ENCODE assay signal across 25 cellular contexts in the genomic region with DNA sequence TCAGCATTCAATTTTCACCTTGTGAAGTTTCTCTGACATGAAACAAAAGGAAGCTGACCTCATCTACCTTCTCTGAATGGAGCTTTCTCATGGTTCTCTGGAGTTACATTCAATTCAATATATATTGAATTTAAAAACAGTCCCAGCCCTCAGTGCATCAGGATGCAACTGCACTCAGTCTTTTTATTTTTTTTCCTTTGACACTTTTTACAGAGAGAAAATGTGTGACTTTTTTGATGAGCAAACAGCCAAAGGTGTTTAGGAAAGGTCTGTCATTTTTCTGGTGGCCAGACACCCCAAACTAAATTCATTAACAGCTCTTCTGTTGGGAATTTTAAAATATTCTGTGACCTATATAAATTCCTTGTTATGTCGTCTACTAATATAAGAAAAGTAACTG.
"Had no signal": no experiment of that assay in that cellular context is flagged by ENCODE, and none has a peak within 500 bp of the region (broad histone marks: within the 10 kb centered on the region; RNA-seq: fewer than 3 reads in every experiment).

No MANE protein-coding gene starts in this region.

- H3K27me3 ChIP-seq: colonic mucosa, dorsolateral prefrontal cortex, esophagus muscularis mucosa, esophagus squamous epithelium, foreskin keratinocyte, gastrocnemius medialis, gastroesophageal sphincter, heart left ventricle, heart right ventricle had no signal

- H3K4me3 Mint-ChIP-seq: dendritic cell treated with granulocyte-macrophage colony-stimulating factor and Interleukin-4, amounts not matched to agents 40 ng/mL and 50 ng/mL, for 4 days; effector memory CD8-positive, alpha-beta T cell; endodermal cell had no signal

- ATAC-seq: effector memory CD8-positive, alpha-beta T cell; esophagus mucosa; foreskin keratinocyte; gastrocnemius medialis; gastroesophageal sphincter; heart left ventricle; heart right ventricle had no signal

- H3K9me3 Mint-ChIP-seq: dendritic cell treated with granulocyte-macrophage colony-stimulating factor and Interleukin-4, amounts not matched to agents 40 ng/mL and 50 ng/mL, for 4 days; effector memory CD8-positive, alpha-beta T cell; endodermal cell had no signal

- H3K4me3 ChIP-seq: colonic mucosa, coronary artery, dorsolateral prefrontal cortex, esophagus muscularis mucosa, esophagus squamous epithelium, gastrocnemius medialis, gastroesophageal sphincter, heart left ventricle, heart right ventricle had no signal

- H3K27me3 Mint-ChIP-seq: dendritic cell treated with granulocyte-macrophage colony-stimulating factor and Interleukin-4, amounts not matched to agents 40 ng/mL and 50 ng/mL, for 4 days; effector memory CD8-positive, alpha-beta T cell had no signal

- H3K4me1 Mint-ChIP-seq: endodermal cell had no signal

- H3K4me1 ChIP-seq: colonic mucosa, esophagus muscularis mucosa, esophagus squamous epithelium, gastrocnemius medialis, gastroesophageal sphincter, heart left ventricle, heart right ventricle had no signal

- DNase-seq: colonic mucosa; cortex of kidney; dermis blood vessel endothelial cell; dorsolateral prefrontal cortex; effector CD4-positive, alpha-beta T cell; effector CD8-positive, alpha-beta T cell; effector memory CD4-positive, alpha-beta T cell; effector memory CD8-positive, alpha-beta T cell; endodermal cell; erythroblast; esophagus squamous epithelium; foreskin fibroblast; foreskin keratinocyte; foreskin melanocyte; gastrocnemius medialis; glutamatergic neuron; head of caudate nucleus; heart left ventricle; heart right ventricle had no signal

- H3K27ac Mint-ChIP-seq: dendritic cell treated with granulocyte-macrophage colony-stimulating factor and Interleukin-4, amounts not matched to agents 40 ng/mL and 50 ng/mL, for 4 days; effector memory CD8-positive, alpha-beta T cell; endodermal cell had no signal

- H3K36me3 ChIP-seq: colonic mucosa, esophagus muscularis mucosa, esophagus squamous epithelium, gastrocnemius medialis, gastroesophageal sphincter, heart left ventricle, heart right ventricle had no signal

- H3K27ac ChIP-seq: colonic mucosa, coronary artery, dorsolateral prefrontal cortex, epithelial cell of prostate, esophagus muscularis mucosa, esophagus squamous epithelium, foreskin keratinocyte, gastrocnemius medialis, gastroesophageal sphincter, heart left ventricle, heart right ventricle had no signal

- H3K9me3 ChIP-seq: colonic mucosa, esophagus muscularis mucosa, esophagus squamous epithelium, gastrocnemius medialis, gastroesophageal sphincter, heart left ventricle, heart right ventricle had no signal
